8 cellular contexts compared by ENCODE assay signal in genomic region chr10:34994565-34995142, GRCh38.
DNase-seq lines count a peak whose midpoint lies in the region; ATAC-seq, FAIRE-seq and TF ChIP-seq lines count a peak whose summit lies in the region.

No MANE protein-coding gene starts in this region.

- H3K4me3 ChIP-seq in WERI-Rb-1 (ENCODE audit: low read depth, low read length) (no peak overlapping the region), bronchial epithelial cell (ENCODE audit: low read depth, low read length) (no peak overlapping the region), left lung (no peak overlapping the region)

- H3K36me3 ChIP-seq in WERI-Rb-1, result no peaks in the 10 kb centered on the region
- H3K36me3 ChIP-seq in bronchial epithelial cell (ENCODE audit: control insufficient read depth, insufficient read depth, low read length), result no peaks in the 10 kb centered on the region
- H3K36me3 ChIP-seq in left lung, result no peaks in the 10 kb centered on the region

- intact Hi-C loops in left lung (cut with DNase I), result no loop called here

- H3K27me3 ChIP-seq in WERI-Rb-1 (ENCODE audit: insufficient read depth, low read depth, severe bottlenecking) (no peaks in the 10 kb centered on the region), bronchial epithelial cell (ENCODE audit: control insufficient read depth, insufficient read depth, low read length) (no peaks in the 10 kb centered on the region), left lung (no peaks in the 10 kb centered on the region)

- DNase-seq in A172 (ENCODE audit: low spot score) (peak; percentile 88), NCI-H146 (lab: John Stamatoyannopoulos, UW) (peak; percentile 71), WERI-Rb-1 (peak; percentile 67), bronchial epithelial cell (ENCODE audit: low read depth) (peak; percentile 87), left lung (no peak)
- DNase-seq in stimulated activated CD4-positive, alpha-beta T cell treated with anti-CD3 and anti-CD28 coated beads, TNF-alpha, amount 100 ng/mL, for 4 hours (ENCODE audit: low read depth in 3 of 3), result peak; percentile 23 to 34 (median 24)

- H3K9me3 ChIP-seq in WERI-Rb-1 (ENCODE audit: severe bottlenecking) (no peaks in the 10 kb centered on the region), left lung (no peaks in the 10 kb centered on the region)

- TF ChIP-seq CTCF in WERI-Rb-1 (IDR thresholded peaks at IDR 0.05; ENCODE audit: low read depth, low read length) (peak; percentile 66), bronchial epithelial cell (IDR thresholded peaks at IDR 0.05; ENCODE audit: insufficient read depth, low read length, severe bottlenecking) (peak; percentile 85), left lung (IDR thresholded peaks at IDR 0.05) (peak; percentile 30 to 39)

- ATAC-seq in GM18498 (IDR thresholded peaks at IDR 0.05; ENCODE audit: unreplicated experiment) (peak; percentile 87), HG02840 (IDR thresholded peaks at IDR 0.05; ENCODE audit: low FRiP score, unreplicated experiment) (peak; percentile 87), left lung (peak; percentile 93)

- FAIRE-seq in bronchial epithelial cell (lab: Jason Lieb, UNC), result no peak

- no peak overlapping the region for H3K27ac ChIP-seq in WERI-Rb-1
- no peak overlapping the region for H3K27ac ChIP-seq in left lung

- peaks cover 5 to 8% of the 10 kb centered on the region in 2 donors for H3K4me1 ChIP-seq in left lung

Comparison
In these comparisons a context has a peak if more than half of its experiments do, and no peak if none do; other contexts are left out.
1. DNase-seq: peak in A172 (single experiment), NCI-H146 (single experiment), WERI-Rb-1 (single experiment), bronchial epithelial cell (single experiment) and stimulated activated CD4-positive, alpha-beta T cell treated with anti-CD3 and anti-CD28 coated beads, TNF-alpha, amount 100 ng/mL, for 4 hours (3 of 3); none in left lung (0 of 2).
2. CTCF ChIP-seq: peak in every context shown above with its lines; median percentile 85 in bronchial epithelial cell; 66 in WERI-Rb-1; 34 in left lung.
3. Peak in every context shown above with its lines, with median percentiles within 50 percentile points of each other: ATAC-seq.